ENCODE assay signal across 8 cellular contexts in genomic region chr2:47173986-47174730, GRCh38. TPM values are rescaled to one million over a fixed set of nuclear protein-coding genes. Genes with fewer than 3 reads are reported as not detected.
DNase-seq lines count a peak whose midpoint lies in the region; ATAC-seq and TF ChIP-seq lines count a peak whose summit lies in the region.

No MANE protein-coding gene starts in this region.

- no peak overlapping the region for H3K27ac Mint-ChIP-seq in endodermal cell

- H3K4me1 ChIP-seq in DND-41 (ENCODE audit: insufficient read depth, low read length) (peaks cover 65% of the 10 kb centered on the region), PC-3 (ENCODE audit: insufficient read depth, low read length) (peaks cover 53% of the 10 kb centered on the region), endodermal cell (ENCODE audit: control insufficient read depth, insufficient read depth, low read length) (peaks cover 5% of the 10 kb centered on the region), ovary (ENCODE audit: insufficient read depth) (no peaks in the 10 kb centered on the region), mucosa of descending colon (ENCODE audit: low read depth) (peaks cover 36% of the 10 kb centered on the region)

- CTCF ChIA-PET in PC-3 (lab: Charles Lee): interaction anchor here (0.6 kb wide), 1 partner anchor 18 kb away, joined by 4 read pairs; no protein-coding TSS in a partner anchor

- no TSS peak for BruUV-seq in PC-3 (replicated peaks; lab: Mats Ljungman, UMichigan)

- intact Hi-C loops in PC-3 (cut with micrococcal nuclease) (loop anchor here (2.0 to 5.0 kb wide), 3 partner anchors 97 to 257 kb away; partner anchors contain the start of gene MCFD2), ovary (cut with DNase I) (no loop called here), mucosa of descending colon (cut with DNase I, micrococcal nuclease) (no loop called here)

- 38 to 42% methylated on average over 5 to 9 of the region's 9 CpGs for WGBS in endodermal cell (ENCODE audit: insufficient coverage in 1 of 2, insufficient read length in 1 of 2), 2 experiments
- WGBS in ovary, 3 donors: 4 to 6% (median 6%) methylated on average over 9 of the region's 9 CpGs

- TF ChIP-seq EP300 in ovary (IDR thresholded peaks at IDR 0.05): no peak

- H2AFZ ChIP-seq in DND-41 (ENCODE audit: low read depth, low read length): no peak overlapping the region
- no peak overlapping the region for H2AFZ ChIP-seq in PC-3 (ENCODE audit: low read length)

- peak overlapping the region; percentile 99 for H3K27ac ChIP-seq in DND-41 (ENCODE audit: low read length)
- H3K27ac ChIP-seq in PC-3 (ENCODE audit: low read length): peak overlapping the region; percentile 61
- H3K27ac ChIP-seq in endodermal cell (ENCODE audit: low read depth, low read length): no peak overlapping the region
- H3K27ac ChIP-seq in ovary: no peak overlapping the region

- ATAC-seq in DND-41 (ENCODE audit: insufficient read depth, low read depth) (no peak), PC-3 (no peak), HG03432 (IDR thresholded peaks at IDR 0.05; ENCODE audit: unreplicated experiment) (no peak), mucosa of descending colon (no peak), GM21825 (IDR thresholded peaks at IDR 0.05; ENCODE audit: unreplicated experiment) (no peak)

- no peak for TF ChIP-seq POLR2A in ovary (IDR thresholded peaks at IDR 0.05)

- POLR2A ChIA-PET in PC-3 (lab: Charles Lee; ENCODE audit: unreplicated experiment): interaction anchor here (0.6 kb wide), 2 partner anchors 15 to 43 kb away, joined by 4 to 8 read pairs; no protein-coding TSS in a partner anchor

- H4K20me1 ChIP-seq in DND-41 (ENCODE audit: insufficient read depth, low read length): peaks cover 63% of the 10 kb centered on the region
- peaks cover 64% of the 10 kb centered on the region for H4K20me1 ChIP-seq in PC-3 (ENCODE audit: low read length)

- no peak for TF ChIP-seq CTCF in DND-41 (IDR thresholded peaks at IDR 0.05; ENCODE audit: borderline replicate concordance, extremely low read depth, low read length, poor library complexity, severe bottlenecking)
- TF ChIP-seq CTCF in PC-3 (conservative IDR thresholded peaks at IDR 0.05; ENCODE audit: low read depth, low read length): no peak
- no peak for TF ChIP-seq CTCF in endodermal cell (conservative IDR thresholded peaks at IDR 0.05)
- TF ChIP-seq CTCF in ovary (IDR thresholded peaks at IDR 0.05): no peak
- no peak for TF ChIP-seq CTCF in mucosa of descending colon (IDR thresholded peaks at IDR 0.05)

- peaks cover 3% of the 10 kb centered on the region for H3K27me3 Mint-ChIP-seq in endodermal cell (ENCODE audit: insufficient read depth)

- H3K79me2 ChIP-seq in DND-41 (ENCODE audit: insufficient read depth, low read length) (peaks cover 76% of the 10 kb centered on the region), PC-3 (ENCODE audit: low read length) (peaks cover 72% of the 10 kb centered on the region)

- DNase-seq in DND-41: no peak
- DNase-seq in PC-3: no peak
- DNase-seq in endodermal cell: no peak
- no peak for DNase-seq in ovary
- DNase-seq in mucosa of descending colon: no peak
- DNase-seq in stimulated activated CD4-positive, alpha-beta T cell treated with anti-CD3 and anti-CD28 coated beads, Interleukin-2, amount 100 ng/mL, for 24 hours: no peak

- peaks cover 59% of the 10 kb centered on the region for H3K36me3 ChIP-seq in DND-41 (ENCODE audit: insufficient read depth, low read length)
- H3K36me3 ChIP-seq in PC-3 (ENCODE audit: low read depth, low read length): peaks cover 37% of the 10 kb centered on the region
- H3K36me3 ChIP-seq in endodermal cell (ENCODE audit: control insufficient read depth, insufficient read depth, low read length): peaks cover 43% of the 10 kb centered on the region
- H3K36me3 ChIP-seq in ovary: no peaks in the 10 kb centered on the region
- H3K36me3 ChIP-seq in mucosa of descending colon (ENCODE audit: low read depth): no peaks in the 10 kb centered on the region

- peak overlapping the region; percentile 95 for H3K9ac ChIP-seq in DND-41 (ENCODE audit: low read depth, low read length)
- H3K9ac ChIP-seq in PC-3 (ENCODE audit: low read length): peak overlapping the region; percentile 99
- peak overlapping the region; percentile 94 for H3K9ac ChIP-seq in endodermal cell (ENCODE audit: extremely low read depth, low read length, poor library complexity, severe bottlenecking)

- H3K9me3 ChIP-seq in DND-41 (ENCODE audit: insufficient read depth, low read length, severe bottlenecking) (no peaks in the 10 kb centered on the region), PC-3 (ENCODE audit: low read length) (no peaks in the 10 kb centered on the region), endodermal cell (ENCODE audit: control insufficient read depth, low read length) (no peaks in the 10 kb centered on the region), ovary (no peaks in the 10 kb centered on the region), mucosa of descending colon (no peaks in the 10 kb centered on the region)

- H3K9me3 Mint-ChIP-seq in endodermal cell: no peaks in the 10 kb centered on the region

- peak overlapping the region; percentile 100 for H3K4me3 Mint-ChIP-seq in endodermal cell

- H3F3A ChIP-seq in PC-3 (ENCODE audit: low read length, unreplicated experiment): peaks cover 7% of the 10 kb centered on the region

- H3K9me2 ChIP-seq in PC-3 (replicated peaks; ENCODE audit: low read length): no peaks in the 10 kb centered on the region

- H3K4me2 ChIP-seq in DND-41 (ENCODE audit: insufficient read depth, low read length) (peak overlapping the region; percentile 69), PC-3 (ENCODE audit: low read length) (peak overlapping the region; percentile 88)

- H3K36me3 Mint-ChIP-seq in endodermal cell (ENCODE audit: low read depth): peaks cover 5% of the 10 kb centered on the region

- no peaks in the 10 kb centered on the region for H3K27me3 ChIP-seq in DND-41 (ENCODE audit: insufficient read depth, low read length, poor library complexity)
- H3K27me3 ChIP-seq in PC-3 (ENCODE audit: low read length): no peaks in the 10 kb centered on the region
- H3K27me3 ChIP-seq in endodermal cell (ENCODE audit: control insufficient read depth, insufficient read depth, low read length, poor library complexity, severe bottlenecking): no peaks in the 10 kb centered on the region
- H3K27me3 ChIP-seq in ovary: no peaks in the 10 kb centered on the region

- H3K4me1 Mint-ChIP-seq in endodermal cell: peaks cover 56% of the 10 kb centered on the region

- peak overlapping the region; percentile 89 to 91 for H3K4me3 ChIP-seq in DND-41 (ENCODE audit: low read depth in 1 of 2, low read length in 2 of 2)
- H3K4me3 ChIP-seq in PC-3 (ENCODE audit: low read length): peak overlapping the region; percentile 97
- peak overlapping the region; percentile 100 for H3K4me3 ChIP-seq in endodermal cell (ENCODE audit: low read length)
- peak overlapping the region; percentile 86 for H3K4me3 ChIP-seq in ovary
- no peak overlapping the region for H3K4me3 ChIP-seq in mucosa of descending colon

RNA-seq across cellular contexts. Expression of gene CALM2, which starts 2.2 kb away (rescaled TPM):
- 382 and 393 TPM in 2 replicates for total RNA-seq in PC-3 (2014; rRNA removed)
- 100 to 1,000 TPM; 430 TPM for total RNA-seq in endodermal cell
- 679 TPM for polyA plus RNA-seq in endodermal cell (2013, experiment 1 of 2)
- polyA plus RNA-seq in endodermal cell (2013, experiment 2 of 2): 697 TPM
- total RNA-seq in ovary: 100 to 1,000 TPM; 324 to 555 (median 519) TPM
- polyA plus RNA-seq in ovary: 100 to 1,000 TPM; 478 to 890 TPM
- total RNA-seq in mucosa of descending colon: 100 to 1,000 TPM; 576 to 657 (median 608) TPM

RNA-seq across cellular contexts. Expression of gene STPG4, which starts 19.1 kb away (rescaled TPM):
- 2.4 TPM in 1 of 2 replicates, not detected in the other for total RNA-seq in PC-3 (2014; rRNA removed)
- total RNA-seq in endodermal cell: under 1 TPM; 0.15 to 0.42 TPM
- not detected for polyA plus RNA-seq in endodermal cell (2013, experiment 1 of 2)
- 0.25 TPM for polyA plus RNA-seq in endodermal cell (2013, experiment 2 of 2)
- under 1 TPM in 1 of 7 donors, not detected in 6; 0.35 TPM for total RNA-seq in ovary
- under 1 TPM in 1 of 2 donors, not detected in 1; 0.17 TPM for polyA plus RNA-seq in ovary
- total RNA-seq in mucosa of descending colon: under 1 TPM in 2 of 3 donors, not detected in 1; 0.46 to 0.63 TPM

Comparison
In these comparisons a context has a peak if more than half of its experiments do, and no peak if none do; other contexts are left out.
1. H3K27ac ChIP-seq: peak in DND-41 (single experiment) and PC-3 (single experiment); none in endodermal cell (single experiment) and ovary (0 of 2).
2. Peak in every context shown above with its lines, with median percentiles within 50 percentile points of each other: H3K9ac ChIP-seq.